Comparison of ENCODE assay signal across 17 cellular contexts in the genomic region with DNA sequence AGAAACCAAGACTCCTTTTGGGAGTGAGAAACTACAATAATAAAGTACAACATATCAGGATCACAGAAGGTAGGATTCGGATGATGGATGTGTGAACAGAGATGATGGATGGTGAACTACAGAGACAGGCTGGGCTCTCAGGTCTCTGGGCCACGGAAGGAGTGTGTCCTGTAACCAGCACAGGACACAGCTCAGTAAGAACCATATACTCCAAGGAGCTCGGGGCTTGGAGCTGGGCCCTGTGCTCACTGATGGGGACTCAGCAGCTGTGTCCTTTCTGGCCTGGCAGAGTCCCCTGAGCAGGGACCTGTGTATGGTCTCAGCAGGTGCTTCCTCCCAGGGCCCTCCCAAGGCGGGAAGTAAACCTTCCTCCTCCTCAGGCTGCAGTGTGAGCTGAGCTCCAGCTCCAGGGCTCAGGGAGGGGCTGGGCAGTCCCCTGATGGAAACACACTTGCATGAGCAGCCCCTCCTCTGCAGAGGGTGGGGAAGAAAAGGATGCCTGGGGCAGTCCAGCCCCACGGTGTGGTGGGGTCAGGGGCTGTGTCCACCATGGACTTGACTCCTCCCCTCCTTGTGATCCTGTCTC. TPM values are rescaled to one million over a fixed set of nuclear protein-coding genes. Genes with fewer than 3 reads are reported as not detected.
DNase-seq lines count a peak whose midpoint lies in the region; ATAC-seq and TF ChIP-seq lines count a peak whose summit lies in the region.
"Had no signal": no experiment of that assay in that cellular context is flagged by ENCODE, and none has a peak within 500 bp of the region (broad histone marks: within the 10 kb centered on the region; RNA-seq: fewer than 3 reads in every experiment).

No MANE protein-coding gene starts in this region.

- H3K27ac ChIP-seq in heart right ventricle, result peak overlapping the region in 2 of 10 donors; percentile 20 to 49
- H3K27ac ChIP-seq: A549, SJCRH30 had no signal

- no peaks in the 10 kb centered on the region for H3K36me3 ChIP-seq in heart right ventricle
- H3K36me3 ChIP-seq: SJCRH30 had no signal

- ATAC-seq in heart right ventricle (peak in 6 of 8 donors; percentile 56 to 89 (median 80)), memory B cell (ENCODE audit: low read depth) (no peak), GM21619 (IDR thresholded peaks at IDR 0.05; ENCODE audit: unreplicated experiment) (no peak), GM19395 (IDR thresholded peaks at IDR 0.05; ENCODE audit: unreplicated experiment) (no peak)
- ATAC-seq: A549 had no signal

- DNase-seq in heart right ventricle (peak in 1 of 2 donors; percentile 8), cardiac septum (ENCODE audit: low spot score) (no peak), RPMI8226 (peak; percentile 41), memory B cell (ENCODE audit: low spot score in 2 of 2) (no peak), NCI-H2081 treated with DMSO at 0.1 percent for 48 hours (lab: John Stamatoyannopoulos, UW) (no peak), NCI-H2107 treated with DMSO at 0.1 percent for 48 hours (lab: John Stamatoyannopoulos, UW; ENCODE audit: unreplicated experiment) (no peak)
- DNase-seq: CD4-positive, CD25-positive, alpha-beta regulatory T cell; DMS79; GDM1; NCI-H146; NCI-H345; NCI-H526 treated with DMSO at 0.1 percent for 48 hours; SJCRH30; SW 1271 had no signal

- H3K4me1 Mint-ChIP-seq in memory B cell, result peaks cover 37% of the 10 kb centered on the region
- H3K4me1 Mint-ChIP-seq: CD4-positive, CD25-positive, alpha-beta regulatory T cell had no signal

- no peaks in the 10 kb centered on the region for H3K9me3 ChIP-seq in heart right ventricle
- H3K9me3 ChIP-seq: A549, SJCRH30 had no signal

- H3K27me3 Mint-ChIP-seq in memory B cell, result no peaks in the 10 kb centered on the region

- intact Hi-C loops in heart right ventricle (cut with DNase I), result no loop called here
- intact Hi-C loops in cardiac septum (cut with DNase I), result no loop called here

- H3K27ac Mint-ChIP-seq in memory B cell, result peak overlapping the region; percentile 88
- H3K27ac Mint-ChIP-seq: CD4-positive, CD25-positive, alpha-beta regulatory T cell had no signal

- peaks cover 0 to 7% (median 0%) of the 10 kb centered on the region in 7 donors for H3K27me3 ChIP-seq in heart right ventricle
- H3K27me3 ChIP-seq: SJCRH30 had no signal

- H3K4me3 ChIP-seq in heart right ventricle, result no peak overlapping the region
- H3K4me3 ChIP-seq: A549, SJCRH30 had no signal

- TF ChIP-seq CTCF in heart right ventricle (IDR thresholded peaks at IDR 0.05), result no peak

- H3K36me3 Mint-ChIP-seq in memory B cell, result peaks cover 8% of the 10 kb centered on the region
- H3K36me3 Mint-ChIP-seq: CD4-positive, CD25-positive, alpha-beta regulatory T cell had no signal

- H3K9me3 Mint-ChIP-seq in memory B cell, result no peaks in the 10 kb centered on the region

- peak overlapping the region; percentile 8 for H3K4me3 Mint-ChIP-seq in memory B cell
- H3K4me3 Mint-ChIP-seq: CD4-positive, CD25-positive, alpha-beta regulatory T cell had no signal

- 43 to 45% methylated on average over 5 of the region's 5 CpGs for WGBS in heart right ventricle, 2 donors

- peaks cover 0 to 13% (median 0%) of the 10 kb centered on the region in 9 donors for H3K4me1 ChIP-seq in heart right ventricle
- H3K4me1 ChIP-seq: A549, SJCRH30 had no signal

RNA-seq across cellular contexts. Expression of gene TOP3B, which starts 39.8 kb away (rescaled TPM):
- total RNA-seq in heart right ventricle (10 to 100 TPM in 7 of 10 donors, 1 to 10 TPM in 3; 8.4 to 18.4 (median 10.8) TPM), cardiac septum (13.1 TPM)
- 10 to 100 TPM in 1 of 2 donors, 1 to 10 TPM in 1; 7.8 to 20.0 TPM for polyA plus RNA-seq in heart right ventricle

Comparison
In these comparisons a context has a peak if more than half of its experiments do, and no peak if none do; other contexts are left out.
1. ATAC-seq: peak in heart right ventricle (6 of 8); none in memory B cell (single experiment), GM21619 (single experiment) and GM19395 (single experiment).